Comparison of ENCODE assay signal across 8 cellular contexts in the genomic region with DNA sequence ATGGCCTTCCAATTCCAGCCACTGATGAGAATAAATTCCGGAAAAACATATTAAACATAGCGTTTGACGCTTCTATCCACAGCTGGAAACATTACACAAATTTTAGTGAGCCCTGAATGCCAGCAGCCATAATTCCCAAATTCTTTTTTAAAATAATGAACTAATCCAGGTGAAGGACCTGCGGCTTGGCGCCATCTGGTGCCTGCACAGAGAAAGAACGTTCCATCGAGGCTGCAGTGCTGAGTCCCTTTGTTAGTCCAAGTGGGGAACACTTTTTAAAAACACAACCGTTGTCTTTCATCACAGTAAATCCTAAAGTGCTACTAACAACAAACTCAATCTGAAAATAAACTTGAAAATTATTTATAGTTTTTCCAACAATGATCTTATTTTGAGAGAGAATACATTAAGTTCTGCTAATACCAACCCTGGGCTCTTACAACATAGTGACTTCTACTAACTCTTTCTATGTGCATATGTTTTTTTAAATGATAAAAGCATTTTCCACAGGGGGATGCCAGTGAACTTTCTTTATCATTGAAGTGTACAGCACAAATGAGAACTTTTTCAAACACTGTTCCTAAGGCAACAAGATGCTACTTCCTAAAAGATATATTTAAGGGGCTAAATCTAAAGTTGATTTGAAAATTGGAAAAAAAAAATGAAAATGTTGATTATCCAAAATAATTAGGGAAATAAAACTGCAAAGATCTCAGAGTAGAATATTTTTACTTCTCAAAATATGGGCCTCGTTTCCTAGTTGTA.
DNase-seq lines count a peak whose midpoint lies in the region; ATAC-seq and TF ChIP-seq lines count a peak whose summit lies in the region.

No MANE protein-coding gene starts in this region.

- TF ChIP-seq CTCF in Peyer's patch (IDR thresholded peaks at IDR 0.05) (peak in 4 of 6 experiments; percentile 39 to 63 (median 58)), esophagus muscularis mucosa (IDR thresholded peaks at IDR 0.05) (peak; percentile 39 to 62 (median 51)), osteoblast (IDR thresholded peaks at IDR 0.05; ENCODE audit: extremely low read depth, low read depth, low read length) (peak; percentile 44)

- no peaks in the 10 kb centered on the region for H4K20me1 ChIP-seq in osteoblast (ENCODE audit: insufficient read depth, low read length)

- DNase-seq in DMS53 treated with DMSO at 0.1 percent for 48 hours (lab: John Stamatoyannopoulos, UW; ENCODE audit: unreplicated experiment) (peak; percentile 33), HEK293T (ENCODE audit: extremely low spot score) (peak; percentile 70), Peyer's patch (peak in 1 of 3 donors; percentile 71), esophagus muscularis mucosa (ENCODE audit: extremely low spot score) (no peak), osteoblast (ENCODE audit: insufficient read length, low spot score, missing footprints) (no peak), NOMO-1 (lab: John Stamatoyannopoulos, UW; ENCODE audit: unreplicated experiment in 2 of 2) (no peak)

- H2AFZ ChIP-seq in osteoblast (ENCODE audit: low read length), result no peak overlapping the region

- intact Hi-C loops in esophagus muscularis mucosa (cut with DNase I), result loop anchor here (5.0 kb wide), 2 partner anchors 656 to 676 kb away; no protein-coding TSS in a partner anchor

- TF ChIP-seq EP300 in esophagus muscularis mucosa (IDR thresholded peaks at IDR 0.05), result no peak

- H3K27ac ChIP-seq in Peyer's patch (no peak overlapping the region), esophagus muscularis mucosa (replicated peaks in 1 of 4) (no peak overlapping the region), osteoblast (ENCODE audit: low read depth, low read length) (no peak overlapping the region)

- no peaks in the 10 kb centered on the region for H3K27me3 ChIP-seq in Peyer's patch
- H3K27me3 ChIP-seq in esophagus muscularis mucosa, result peaks cover 0 to 11% (median 0%) of the 10 kb centered on the region in 4 donors
- H3K27me3 ChIP-seq in osteoblast (ENCODE audit: insufficient read depth, low read length), result no peaks in the 10 kb centered on the region

- no peak overlapping the region for H3K4me2 ChIP-seq in osteoblast (ENCODE audit: insufficient read depth, low read length)

- H3K36me3 ChIP-seq in Peyer's patch (no peaks in the 10 kb centered on the region), esophagus muscularis mucosa (no peaks in the 10 kb centered on the region), osteoblast (ENCODE audit: insufficient read depth, low read length) (no peaks in the 10 kb centered on the region)

- H3K9me3 ChIP-seq in Peyer's patch (no peaks in the 10 kb centered on the region), esophagus muscularis mucosa (no peaks in the 10 kb centered on the region), osteoblast (ENCODE audit: low read depth, low read length) (no peaks in the 10 kb centered on the region)

- H3K4me3 ChIP-seq in Peyer's patch (no peak overlapping the region), esophagus muscularis mucosa (no peak overlapping the region), osteoblast (ENCODE audit: insufficient read depth, low read length) (no peak overlapping the region)

- WGBS in esophagus muscularis mucosa, result 22% methylated on average over 9 of the region's 9 CpGs

- POLR2A ChIA-PET in HEK293T (lab: Yijun Ruan, JAX), result no interaction called here

- no peaks in the 10 kb centered on the region for H3K4me1 ChIP-seq in Peyer's patch
- peaks cover 0 to 13% (median 5%) of the 10 kb centered on the region in 4 donors for H3K4me1 ChIP-seq in esophagus muscularis mucosa
- no peaks in the 10 kb centered on the region for H3K4me1 ChIP-seq in osteoblast (ENCODE audit: insufficient read depth, low read length)

- H3K79me2 ChIP-seq in osteoblast (ENCODE audit: insufficient read depth, low read length), result no peaks in the 10 kb centered on the region

- CTCF ChIA-PET in HEK293T (lab: Yijun Ruan, JAX), result no interaction called here

- no peak for TF ChIP-seq POLR2A in Peyer's patch (IDR thresholded peaks at IDR 0.05)
- no peak for TF ChIP-seq POLR2A in esophagus muscularis mucosa (IDR thresholded peaks at IDR 0.05; ENCODE audit: low read depth)

- no peak for ATAC-seq in HG03342 (IDR thresholded peaks at IDR 0.05; ENCODE audit: unreplicated experiment)
- ATAC-seq in HG02763 (IDR thresholded peaks at IDR 0.05; ENCODE audit: unreplicated experiment), result no peak

TF ChIP-seq in HEK293T, 16 proteins besides CTCF, POLR2A, EP300 and RAD21:
- TF ChIP-seq FOXK2 (IDR thresholded peaks at IDR 0.05) (no peak), NFRKB (IDR thresholded peaks at IDR 0.05) (no peak), FOXA1 (IDR thresholded peaks at IDR 0.05) (no peak), CTBP1 (IDR thresholded peaks at IDR 0.05; ENCODE audit: borderline replicate concordance) (no peak), L3MBTL2 (conservative IDR thresholded peaks at IDR 0.05) (no peak), FOXM1 (IDR thresholded peaks at IDR 0.05; ENCODE audit: borderline replicate concordance) (no peak), TARDBP (IDR thresholded peaks at IDR 0.05) (no peak)

Comparison
In these comparisons a context has a peak if more than half of its experiments do, and no peak if none do; other contexts are left out.
1. DNase-seq: peak in DMS53 treated with DMSO at 0.1 percent for 48 hours (single experiment) and HEK293T (single experiment); none in esophagus muscularis mucosa (single experiment), osteoblast (single experiment) and NOMO-1 (0 of 2).
2. Peak in every context shown above with its lines, with median percentiles within 50 percentile points of each other: CTCF ChIP-seq.